In genomic region chr7:121437470-121437869, GRCh38 we compare ENCODE assay signal across 17 cellular contexts. TPM values are rescaled to one million over a fixed set of nuclear protein-coding genes. Genes with fewer than 3 reads are reported as not detected.
DNase-seq lines count a peak whose midpoint lies in the region; ATAC-seq, FAIRE-seq and TF ChIP-seq lines count a peak whose summit lies in the region.
"Had no signal": no experiment of that assay in that cellular context is flagged by ENCODE, and none has a peak within 500 bp of the region (broad histone marks: within the 10 kb centered on the region; RNA-seq: fewer than 3 reads in every experiment).

No MANE protein-coding gene starts in this region.

- H3K4me1 Mint-ChIP-seq in HFFc6 (ENCODE audit: low read depth) (peaks cover 23% of the 10 kb centered on the region), astrocyte (ENCODE audit: low read depth, unreplicated experiment) (peaks cover 13% of the 10 kb centered on the region), nephron (peaks cover 13% of the 10 kb centered on the region)

- H2AFZ ChIP-seq in astrocyte (ENCODE audit: low read depth, low read length) = no peak overlapping the region

- H3K36me3 Mint-ChIP-seq in HFFc6 (ENCODE audit: low read depth) (peaks cover 4% of the 10 kb centered on the region; the same call in 1 of the 2 replicates), astrocyte (ENCODE audit: low read depth, unreplicated experiment) (no peaks in the 10 kb centered on the region), nephron (ENCODE audit: low read depth) (peaks cover 6% of the 10 kb centered on the region)

- no peak for TF ChIP-seq EP300 in gastroesophageal sphincter (IDR thresholded peaks at IDR 0.05)

- 64 to 90% methylated on average over 4 to 6 of the region's 6 CpGs for WGBS in gastroesophageal sphincter (ENCODE audit: low coverage in 1 of 2), 2 donors

- no peak for FAIRE-seq in astrocyte (lab: Jason Lieb, UNC)

- H3K9me3 Mint-ChIP-seq in HFFc6 (peaks cover 10% of the 10 kb centered on the region; the same call in 1 of the 2 replicates), astrocyte (ENCODE audit: unreplicated experiment) (peaks cover 5% of the 10 kb centered on the region), nephron (peaks cover 14% of the 10 kb centered on the region)
- H3K9me3 Mint-ChIP-seq: IgD-negative memory B cell had no signal

- H3K27ac Mint-ChIP-seq in HFFc6 (no peak overlapping the region), astrocyte (ENCODE audit: unreplicated experiment) (peak overlapping the region; percentile 97), nephron (peak overlapping the region; percentile 84 to 97 (median 96))

- no peak for DNase-seq in HFFc6
- DNase-seq in astrocyte (ENCODE audit: low read depth) = no peak
- no peak for DNase-seq in activated CD4-positive, alpha-beta T cell treated with anti-CD3 and anti-CD28 coated beads, Interleukin-2, amount 50 U/mL, for 1 hour
- DNase-seq: activated naive CD4-positive, alpha-beta T cell; gastrocnemius medialis; H7; NCI-H187 treated with DMSO at 0.1 percent for 48 hours; NCI-H524 treated with DMSO at 0.1 percent for 48 hours; ovary; SHP77 had no signal

- TF ChIP-seq POLR2A in GM18505 (IDR thresholded peaks at IDR 0.05; ENCODE audit: borderline replicate concordance, extremely low read depth, insufficient read depth, insufficient read length) = no peak
- no peak for TF ChIP-seq POLR2A in gastroesophageal sphincter (IDR thresholded peaks at IDR 0.05)

- H4K20me1 ChIP-seq in BLaER1 (no peaks in the 10 kb centered on the region), astrocyte (ENCODE audit: insufficient read depth, low read length) (no peaks in the 10 kb centered on the region)

- H3K36me3 ChIP-seq in BLaER1 (no peaks in the 10 kb centered on the region), astrocyte (ENCODE audit: insufficient read depth, low read length) (no peaks in the 10 kb centered on the region), gastroesophageal sphincter (no peaks in the 10 kb centered on the region)
- H3K36me3 ChIP-seq: gastrocnemius medialis, ovary had no signal

- no peaks in the 10 kb centered on the region for H3K27me3 ChIP-seq in BLaER1
- H3K27me3 ChIP-seq in astrocyte (ENCODE audit: insufficient read depth, low read length) = no peaks in the 10 kb centered on the region
- no peaks in the 10 kb centered on the region for H3K27me3 ChIP-seq in gastroesophageal sphincter
- H3K27me3 ChIP-seq: gastrocnemius medialis, ovary had no signal

- H3K4me2 ChIP-seq in BLaER1 (peak overlapping the region; percentile 75), astrocyte (ENCODE audit: low read length) (peak overlapping the region; percentile 82)

- H3K9me3 ChIP-seq in BLaER1 (no peaks in the 10 kb centered on the region), astrocyte (ENCODE audit: insufficient read depth, low read depth, low read length) (no peaks in the 10 kb centered on the region), gastroesophageal sphincter (no peaks in the 10 kb centered on the region)
- H3K9me3 ChIP-seq: gastrocnemius medialis, ovary had no signal

- H3K9ac ChIP-seq in BLaER1 (peak overlapping the region; percentile 65; the same call in 1 of the 2 replicates), astrocyte (ENCODE audit: low read length) (no peak overlapping the region)

- H3K4me1 ChIP-seq in BLaER1 = peaks cover 38% of the 10 kb centered on the region
- peaks cover 6% of the 10 kb centered on the region for H3K4me1 ChIP-seq in astrocyte (ENCODE audit: insufficient read depth, low read length)
- peaks cover 0 to 16% (median 7%) of the 10 kb centered on the region in 3 donors for H3K4me1 ChIP-seq in gastroesophageal sphincter

- H3K79me2 ChIP-seq in astrocyte (ENCODE audit: insufficient read depth, low read length) = no peaks in the 10 kb centered on the region

- peak overlapping the region; percentile 54; the same call in 1 of the 2 replicates for H3K27ac ChIP-seq in BLaER1
- H3K27ac ChIP-seq in astrocyte (ENCODE audit: low read depth, low read length) = no peak overlapping the region
- no peak overlapping the region for H3K27ac ChIP-seq in gastroesophageal sphincter
- H3K27ac ChIP-seq: HL-60, ovary had no signal

- TF ChIP-seq CTCF in HFFc6 (IDR thresholded peaks at IDR 0.05) (no peak), astrocyte (IDR thresholded peaks at IDR 0.05; ENCODE audit: insufficient read depth, low read depth, low read length) (no peak), nephron (IDR thresholded peaks at IDR 0.05; ENCODE audit: unreplicated experiment in 3 of 3) (no peak), gastroesophageal sphincter (IDR thresholded peaks at IDR 0.05) (no peak)

- no peaks in the 10 kb centered on the region; the same call in 1 of the 2 replicates for H3K27me3 Mint-ChIP-seq in HFFc6 (ENCODE audit: insufficient read depth)
- H3K27me3 Mint-ChIP-seq in astrocyte (ENCODE audit: low read depth, unreplicated experiment) = no peaks in the 10 kb centered on the region
- no peaks in the 10 kb centered on the region for H3K27me3 Mint-ChIP-seq in nephron (ENCODE audit: low read depth)

- H3K4me3 ChIP-seq in BLaER1 = no peak overlapping the region
- H3K4me3 ChIP-seq in astrocyte (ENCODE audit: insufficient read depth, low read depth, low read length) = no peak overlapping the region
- H3K4me3 ChIP-seq in gastroesophageal sphincter = no peak overlapping the region

- peak overlapping the region; percentile 81; the same call in 1 of the 2 replicates for H3K4me3 Mint-ChIP-seq in HFFc6
- no peak overlapping the region for H3K4me3 Mint-ChIP-seq in astrocyte (ENCODE audit: unreplicated experiment)
- no peak overlapping the region for H3K4me3 Mint-ChIP-seq in nephron

- ATAC-seq in HG02610 (IDR thresholded peaks at IDR 0.05; ENCODE audit: unreplicated experiment) (no peak), GM18505 (IDR thresholded peaks at IDR 0.05; ENCODE audit: unreplicated experiment) (no peak), gastroesophageal sphincter (no peak)
- ATAC-seq: gastrocnemius medialis had no signal

RNA-seq across cellular contexts. Expression of gene FAM3C, which starts 41.4 kb away (rescaled TPM):
- 10 to 100 TPM; 54.8 to 85.0 (median 76.6) TPM for total RNA-seq in HFFc6 (2021; fragmentation: NEBNext Ultra II Directional; extraction: Animal tissue kit (Norgen Biotek cat#: 25700))
- total RNA-seq in astrocyte (61.0 and 71.8 TPM in 2 replicates), gastroesophageal sphincter (10 to 100 TPM; 27.4 to 48.1 (median 31.8) TPM)
